ENCODE assay signal across 6 cellular contexts in the genomic region with DNA sequence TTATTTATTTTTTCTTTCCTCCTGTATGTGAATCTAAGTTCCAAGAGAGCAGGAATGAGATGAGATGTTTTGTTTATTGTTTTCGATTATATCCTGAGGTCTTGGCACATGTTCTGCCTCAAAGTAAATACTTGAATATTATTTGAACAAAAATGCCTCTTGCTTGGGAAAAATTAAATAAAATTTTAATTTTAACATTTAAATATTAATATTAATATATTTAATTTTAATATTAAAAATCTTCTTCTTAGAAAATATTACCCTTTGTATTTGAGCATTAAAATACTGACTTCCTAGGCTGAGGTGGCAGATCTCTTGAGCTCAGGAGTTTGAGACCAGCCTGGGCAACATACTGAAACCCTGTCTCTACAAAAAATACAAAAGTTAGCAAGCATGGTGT.
"Had no signal": no experiment of that assay in that cellular context is flagged by ENCODE, and none has a peak within 500 bp of the region (broad histone marks: within the 10 kb centered on the region; RNA-seq: fewer than 3 reads in every experiment).

No MANE protein-coding gene starts in this region.

- H3K9me3 Mint-ChIP-seq: IgD-negative memory B cell had no signal

- ATAC-seq: HepG2, K562 had no signal

- H3K27ac Mint-ChIP-seq: IgD-negative memory B cell had no signal

- DNase-seq: IMR-90, KBM-7, KG1 had no signal

- H3K4me3 Mint-ChIP-seq: IgD-negative memory B cell had no signal

- H3K36me3 Mint-ChIP-seq: IgD-negative memory B cell had no signal
